ENCODE assay signal across 25 cellular contexts in the genomic region with DNA sequence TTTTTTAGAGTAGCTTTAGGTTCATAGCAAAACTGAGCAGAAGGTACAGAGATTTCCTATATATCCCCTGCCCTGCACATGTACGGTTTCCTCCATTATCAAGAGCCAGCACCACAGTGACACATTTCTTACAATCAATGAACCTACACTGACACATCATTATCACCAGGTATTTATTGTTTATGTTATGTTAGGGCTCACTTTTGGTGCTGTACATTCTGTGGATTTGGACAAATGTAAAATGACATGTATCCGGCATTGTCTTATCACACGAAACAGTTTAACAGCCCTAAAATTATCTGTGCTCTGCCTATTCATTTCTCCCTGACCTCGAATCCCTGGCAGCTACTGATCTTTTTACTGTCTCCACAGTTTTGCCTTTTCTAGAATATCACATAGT.
"Had no signal": no experiment of that assay in that cellular context is flagged by ENCODE, and none has a peak within 500 bp of the region (broad histone marks: within the 10 kb centered on the region; RNA-seq: fewer than 3 reads in every experiment).

No MANE protein-coding gene starts in this region.

- DNase-seq: activated CD4-positive, alpha-beta memory T cell treated with anti-CD3 and anti-CD28 coated beads, Interleukin-2, amount 10 ng/mL, durations not matched to agents 7 days and 5 days; activated CD4-positive, alpha-beta T cell treated with anti-CD3 and anti-CD28 coated beads for 36 hours; activated CD4-positive, alpha-beta T cell treated with anti-CD3 and anti-CD28 coated beads, Interleukin-2, amount 50 U/mL, for 1 hour; activated gamma-delta T cell treated with Interleukin-2 at 50 U/mL for 16 hours; activated naive CD4-positive, alpha-beta T cell treated with anti-CD3 and anti-CD28 coated beads, Interleukin-2, amount 10 ng/mL, durations not matched to agents 7 days and 5 days; activated T-cell treated with anti-CD3 and anti-CD28 coated beads for 4 hours; activated T-cell treated with anti-CD3 and anti-CD28 coated beads, Interleukin-2, amount 50 U/mL, for 48 hours; amniotic stem cell; body of pancreas; central memory CD4-positive, alpha-beta T cell; MM.1S; NCI-H1105 treated with DMSO at 0.1 percent for 48 hours; NCI-H1436 treated with DMSO at 0.1 percent for 48 hours; NCI-H187; NCI-H2081; NCI-H446; NCI-H524; PC-3; SHP77; SW 1271; WERI-Rb-1 had no signal

- H3K27me3 Mint-ChIP-seq: activated CD4-positive, alpha-beta memory T cell treated with anti-CD3 and anti-CD28 coated beads, Interleukin-2, amount 10 ng/mL, durations not matched to agents 7 days and 5 days; activated CD4-positive, alpha-beta T cell treated with anti-CD3 and anti-CD28 coated beads for 36 hours; activated naive CD4-positive, alpha-beta T cell treated with anti-CD3 and anti-CD28 coated beads, Interleukin-2, amount 10 ng/mL, durations not matched to agents 7 days and 5 days had no signal

- H3K4me3 Mint-ChIP-seq: activated CD4-positive, alpha-beta memory T cell treated with anti-CD3 and anti-CD28 coated beads, Interleukin-2, amount 10 ng/mL, durations not matched to agents 7 days and 5 days; activated CD4-positive, alpha-beta T cell treated with anti-CD3 and anti-CD28 coated beads for 36 hours; activated naive CD4-positive, alpha-beta T cell treated with anti-CD3 and anti-CD28 coated beads, Interleukin-2, amount 10 ng/mL, durations not matched to agents 7 days and 5 days; IgD-negative memory B cell; T-helper 1 cell treated with Interleukin-12 subunit alpha and Interleukin-12 subunit beta and Interleukin-4 antibody, amounts not matched to agents 30 μg/mL and 1 μg/mL, for 36 hours had no signal

- H3K27ac Mint-ChIP-seq: activated CD4-positive, alpha-beta memory T cell treated with anti-CD3 and anti-CD28 coated beads, Interleukin-2, amount 10 ng/mL, durations not matched to agents 7 days and 5 days; activated CD4-positive, alpha-beta T cell treated with anti-CD3 and anti-CD28 coated beads for 36 hours; activated naive CD4-positive, alpha-beta T cell treated with anti-CD3 and anti-CD28 coated beads, Interleukin-2, amount 10 ng/mL, durations not matched to agents 7 days and 5 days; activated T-helper 2 cell treated with anti-CD3 and anti-CD28 coated beads, Interferon-gamma antibody, Interleukin-2, Interleukin-4, amounts not matched to agents 10 μg/mL and 5 μg/mL and 100 μg/mL, durations not matched to agents 14 hours and 24 hours and 36 hours; T-helper 1 cell treated with Interleukin-12 subunit alpha and Interleukin-12 subunit beta and Interleukin-4 antibody, amounts not matched to agents 30 μg/mL and 1 μg/mL, for 36 hours had no signal

- ATAC-seq: activated CD4-positive, alpha-beta T cell treated with anti-CD3 and anti-CD28 coated beads for 36 hours; body of pancreas; PC-3; SK-N-SH treated with all-trans-retinoic acid at 6 μM for 48 hours had no signal
